ENCODE assay signal across 1 cellular context in the genomic region with DNA sequence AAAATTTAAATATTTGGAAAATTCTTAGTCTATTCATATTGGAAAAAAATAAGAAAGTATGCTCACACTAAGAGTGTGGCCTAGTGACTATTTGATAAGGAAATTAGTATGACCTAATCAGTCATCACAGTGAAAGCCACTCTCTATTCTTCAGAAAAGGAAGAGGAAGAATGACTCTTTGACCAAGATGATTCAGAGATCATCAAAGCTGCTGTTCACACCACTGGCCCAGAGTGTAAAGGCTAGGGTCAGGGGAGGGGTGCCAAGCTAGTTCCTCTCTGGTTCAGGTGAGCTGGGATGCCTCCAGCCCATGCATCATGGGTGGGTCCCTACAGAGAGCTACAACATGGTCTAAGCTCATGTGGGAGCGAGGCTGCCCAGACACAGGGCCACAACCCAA.
TF ChIP-seq lines count a peak whose summit lies in the region.

No MANE protein-coding gene starts in this region.

TF ChIP-seq in endothelial cell of umbilical vein, 7 proteins besides CTCF, POLR2A, EP300 and RAD21:
- TF ChIP-seq JUN (IDR thresholded peaks at IDR 0.05; ENCODE audit: borderline replicate concordance, insufficient read depth, insufficient read length, low read depth): no peak
- peak; percentile 77 for TF ChIP-seq FOS (IDR thresholded peaks at IDR 0.05; ENCODE audit: borderline replicate concordance, insufficient read depth, low read length)
- TF ChIP-seq GATA2 (IDR thresholded peaks at IDR 0.05; ENCODE audit: insufficient read depth, insufficient read length, low read depth, low read length): peak; percentile 61
TF ChIP-seq in endothelial cell of umbilical vein: peak in this region for 2.
